In genomic region chr16:53904533-53904932, GRCh38 we compare ENCODE assay signal across 16 cellular contexts.
"Had no signal": no experiment of that assay in that cellular context is flagged by ENCODE, and none has a peak within 500 bp of the region (broad histone marks: within the 10 kb centered on the region; RNA-seq: fewer than 3 reads in every experiment).

No MANE protein-coding gene starts in this region.

- H3K4me1 Mint-ChIP-seq: activated B cell treated with CpG ODN at 0.5 μM for 24 hours had no signal

- ATAC-seq: right lobe of liver had no signal

- H3K36me3 ChIP-seq: brain microvascular endothelial cell, right lobe of liver, upper lobe of right lung had no signal

- H3K27ac Mint-ChIP-seq: activated B cell treated with CpG ODN at 0.5 μM for 24 hours; activated CD4-positive, alpha-beta T cell treated with anti-CD3 and anti-CD28 coated beads, Interleukin-2, amount 10 ng/mL, durations not matched to agents 24 days and 14 days; activated CD8-positive, alpha-beta T cell treated with anti-CD3 and anti-CD28 coated beads, Interleukin-2, amount 10 ng/mL, durations not matched to agents 7 days and 5 days; activated naive CD8-positive, alpha-beta T cell treated with anti-CD3 and anti-CD28 coated beads for 36 hours; endodermal cell; progenitor cell of endocrine pancreas had no signal

- H3K27ac ChIP-seq: brain microvascular endothelial cell, right lobe of liver, upper lobe of right lung had no signal

- H3K27me3 Mint-ChIP-seq: activated B cell treated with CpG ODN at 0.5 μM for 24 hours; activated CD4-positive, alpha-beta T cell treated with anti-CD3 and anti-CD28 coated beads, Interleukin-2, amount 10 ng/mL, durations not matched to agents 24 days and 14 days; activated naive CD8-positive, alpha-beta T cell treated with anti-CD3 and anti-CD28 coated beads for 36 hours; progenitor cell of endocrine pancreas; stimulated activated naive CD8-positive, alpha-beta T cell treated with anti-CD3 and anti-CD28 coated beads, Interleukin-15, amount 100 ng/mL, for 72 hours had no signal

- H3K9me3 ChIP-seq: right lobe of liver, upper lobe of right lung had no signal

- H3K4me3 ChIP-seq: right lobe of liver, upper lobe of right lung had no signal

- H3K4me3 Mint-ChIP-seq: activated B cell treated with CpG ODN at 0.5 μM for 24 hours; activated CD4-positive, alpha-beta T cell treated with anti-CD3 and anti-CD28 coated beads, Interleukin-2, amount 10 ng/mL, durations not matched to agents 24 days and 14 days; activated CD8-positive, alpha-beta T cell treated with anti-CD3 and anti-CD28 coated beads, Interleukin-2, amount 10 ng/mL, durations not matched to agents 7 days and 5 days; activated naive CD8-positive, alpha-beta T cell treated with anti-CD3 and anti-CD28 coated beads for 36 hours; endodermal cell; stimulated activated naive CD8-positive, alpha-beta T cell treated with anti-CD3 and anti-CD28 coated beads, Interleukin-15, amount 100 ng/mL, for 72 hours had no signal

- DNase-seq: activated B cell treated with CpG ODN at 0.5 μM for 24 hours; activated CD4-positive, alpha-beta T cell treated with anti-CD3 and anti-CD28 coated beads, Interleukin-2, amount 10 ng/mL, durations not matched to agents 24 days and 14 days; activated CD8-positive, alpha-beta memory T cell treated with anti-CD3 and anti-CD28 coated beads, Interleukin-2, amount 50 U/mL, for 48 hours; activated CD8-positive, alpha-beta T cell treated with anti-CD3 and anti-CD28 coated beads, Interleukin-2, amount 10 ng/mL, durations not matched to agents 7 days and 5 days; activated gamma-delta T cell treated with Interleukin-2 at 50 U/mL for 16 hours; activated naive CD8-positive, alpha-beta T cell treated with anti-CD3 and anti-CD28 coated beads for 36 hours; amygdala; brain microvascular endothelial cell; endodermal cell; erythroblast; islet precursor cell; mesendoderm; right lobe of liver; stimulated activated naive CD8-positive, alpha-beta T cell treated with anti-CD3 and anti-CD28 coated beads, Interleukin-15, amount 100 ng/mL, for 72 hours; upper lobe of right lung had no signal

- H3K4me1 ChIP-seq: right lobe of liver, upper lobe of right lung had no signal

- H3K27me3 ChIP-seq: brain microvascular endothelial cell, right lobe of liver, upper lobe of right lung had no signal

- H3K9me3 Mint-ChIP-seq: activated B cell treated with CpG ODN at 0.5 μM for 24 hours; activated CD4-positive, alpha-beta T cell treated with anti-CD3 and anti-CD28 coated beads, Interleukin-2, amount 10 ng/mL, durations not matched to agents 24 days and 14 days; activated naive CD8-positive, alpha-beta T cell treated with anti-CD3 and anti-CD28 coated beads for 36 hours; endodermal cell; stimulated activated naive CD8-positive, alpha-beta T cell treated with anti-CD3 and anti-CD28 coated beads, Interleukin-15, amount 100 ng/mL, for 72 hours had no signal
